In the genomic region with DNA sequence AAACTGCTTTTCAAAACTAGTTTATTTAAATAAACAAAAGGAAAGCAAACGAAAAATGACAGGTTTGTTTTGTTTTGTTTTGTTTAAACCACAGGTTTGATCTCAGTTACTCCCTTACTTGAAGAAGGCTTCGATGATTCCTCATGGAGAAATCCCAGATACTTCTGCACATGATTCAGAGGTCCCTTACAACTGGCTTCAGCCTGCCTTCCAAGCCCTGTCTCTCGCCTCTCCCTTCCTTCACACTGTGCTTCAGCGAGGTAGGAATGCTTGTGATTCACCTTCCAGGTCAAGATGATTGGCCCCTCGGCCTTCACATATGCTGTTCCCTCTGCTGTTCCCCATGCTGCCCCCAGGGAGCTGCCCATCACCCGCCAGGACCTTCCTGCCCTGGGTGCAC, we compare ENCODE assay signal across 21 cellular contexts.
"Had no signal": no experiment of that assay in that cellular context is flagged by ENCODE, and none has a peak within 500 bp of the region (broad histone marks: within the 10 kb centered on the region; RNA-seq: fewer than 3 reads in every experiment).

No MANE protein-coding gene starts in this region.

- H3K27me3 ChIP-seq: gastrocnemius medialis, heart right ventricle, suprapubic skin had no signal

- H3K4me1 Mint-ChIP-seq: activated CD4-positive, alpha-beta memory T cell treated with anti-CD3 and anti-CD28 coated beads, Interleukin-2, amount 10 ng/mL, durations not matched to agents 7 days and 5 days; WTC11 had no signal

- DNase-seq: activated CD4-positive, alpha-beta memory T cell treated with anti-CD3 and anti-CD28 coated beads, Interleukin-2, amount 10 ng/mL, durations not matched to agents 7 days and 5 days; activated CD4-positive, alpha-beta T cell treated with anti-CD3 and anti-CD28 coated beads for 4 hours; activated gamma-delta T cell; activated naive CD8-positive, alpha-beta T cell treated with anti-CD3 and anti-CD28 coated beads for 36 hours; activated T-cell treated with anti-CD3 and anti-CD28 coated beads, Interleukin-2, amount 50 U/mL, for 48 hours; amygdala; cortex of kidney; effector CD4-positive, alpha-beta T cell; gastrocnemius medialis; heart right ventricle; mucosa of descending colon; naive thymus-derived CD4-positive, alpha-beta T cell; SW 1271 had no signal

- H3K9me3 Mint-ChIP-seq: stimulated activated naive CD8-positive, alpha-beta T cell treated with anti-CD3 and anti-CD28 coated beads, Interleukin-15, Interleukin-2, amounts not matched to agents 100 ng/mL and 50 ng/mL, for 24 hours; type B pancreatic cell had no signal

- H3K27me3 Mint-ChIP-seq: activated CD4-positive, alpha-beta memory T cell treated with anti-CD3 and anti-CD28 coated beads, Interleukin-2, amount 10 ng/mL, durations not matched to agents 7 days and 5 days; activated naive CD8-positive, alpha-beta T cell treated with anti-CD3 and anti-CD28 coated beads for 36 hours; stimulated activated naive CD8-positive, alpha-beta T cell treated with anti-CD3 and anti-CD28 coated beads, Interleukin-15, Interleukin-2, amounts not matched to agents 100 ng/mL and 50 ng/mL, for 24 hours; type B pancreatic cell had no signal

- H3K4me3 ChIP-seq: gastrocnemius medialis, heart right ventricle, lung, mucosa of descending colon, skin epidermis, suprapubic skin had no signal

- H3K36me3 Mint-ChIP-seq: naive thymus-derived CD4-positive, alpha-beta T cell; type B pancreatic cell had no signal

- H3K4me3 Mint-ChIP-seq: activated CD4-positive, alpha-beta memory T cell treated with anti-CD3 and anti-CD28 coated beads, Interleukin-2, amount 10 ng/mL, durations not matched to agents 7 days and 5 days; activated naive CD8-positive, alpha-beta T cell treated with anti-CD3 and anti-CD28 coated beads for 36 hours; naive thymus-derived CD4-positive, alpha-beta T cell; stimulated activated naive CD8-positive, alpha-beta T cell treated with anti-CD3 and anti-CD28 coated beads, Interleukin-15, Interleukin-2, amounts not matched to agents 100 ng/mL and 50 ng/mL, for 24 hours; type B pancreatic cell; WTC11 had no signal

- H3K27ac Mint-ChIP-seq: activated CD4-positive, alpha-beta memory T cell treated with anti-CD3 and anti-CD28 coated beads, Interleukin-2, amount 10 ng/mL, durations not matched to agents 7 days and 5 days; activated naive CD8-positive, alpha-beta T cell treated with anti-CD3 and anti-CD28 coated beads for 36 hours; naive thymus-derived CD4-positive, alpha-beta T cell; stimulated activated naive CD8-positive, alpha-beta T cell treated with anti-CD3 and anti-CD28 coated beads, Interleukin-15, Interleukin-2, amounts not matched to agents 100 ng/mL and 50 ng/mL, for 24 hours; type B pancreatic cell; WTC11 had no signal

- FAIRE-seq: endothelial cell of umbilical vein, TTC549 had no signal

- H3K36me3 ChIP-seq: gastrocnemius medialis, heart right ventricle, suprapubic skin had no signal

- H3K27ac ChIP-seq: gastrocnemius medialis, heart right ventricle, skin epidermis, suprapubic skin had no signal

- H3K4me1 ChIP-seq: gastrocnemius medialis, suprapubic skin had no signal

- H3K9me3 ChIP-seq: gastrocnemius medialis, mucosa of descending colon, suprapubic skin had no signal
